ENCODE assay signal across 8 cellular contexts in the genomic region with DNA sequence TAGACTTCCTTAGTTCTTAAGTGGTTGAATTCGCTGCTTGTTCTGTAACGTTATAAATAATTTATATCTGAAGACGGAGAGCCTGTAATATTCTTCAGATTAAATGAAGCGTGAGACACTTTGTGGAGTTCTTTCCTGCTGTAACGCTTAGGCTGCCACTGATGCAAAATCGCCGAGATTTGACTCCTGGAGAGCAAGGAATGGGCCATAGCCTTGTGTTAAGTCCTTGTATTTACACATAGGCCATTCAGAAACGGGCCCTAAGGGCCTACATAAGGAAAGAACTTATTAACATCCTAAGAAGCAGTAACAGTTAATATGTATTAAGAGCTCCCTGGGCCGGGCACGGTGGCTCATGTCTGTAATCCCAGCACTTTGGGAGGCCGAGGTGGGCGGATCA. TPM values are rescaled to one million over a fixed set of nuclear protein-coding genes. Genes with fewer than 3 reads are reported as not detected.
DNase-seq lines count a peak whose midpoint lies in the region; ATAC-seq and TF ChIP-seq lines count a peak whose summit lies in the region.

No MANE protein-coding gene starts in this region.

- ATAC-seq in GM21619 (IDR thresholded peaks at IDR 0.05; ENCODE audit: unreplicated experiment) = no peak
- no peak for ATAC-seq in GM21723 (IDR thresholded peaks at IDR 0.05; ENCODE audit: unreplicated experiment)

- H3K9ac ChIP-seq in ES-I3 (ENCODE audit: low read depth, low read length) = peak overlapping the region; percentile 91

- DNase-seq in RWPE1 (ENCODE audit: low spot score) (no peak), fibroblast of mammary gland (ENCODE audit: low read depth) (no peak), renal cortical epithelial cell (ENCODE audit: low read depth) (peak; percentile 61), SK-N-DZ (ENCODE audit: low spot score) (no peak), hippocampal formation (lab: John Stamatoyannopoulos, UW) (no peak)

- no peaks in the 10 kb centered on the region; the same call in 1 of the 2 replicates for H3K36me3 ChIP-seq in ES-I3 (ENCODE audit: insufficient read depth, low read length)

- H3K27ac ChIP-seq in RWPE1 = peak overlapping the region; percentile 98; the same call in 1 of the 2 replicates

- H3K4me1 ChIP-seq in ES-I3 (ENCODE audit: insufficient read depth, low read length) = peaks cover 6% of the 10 kb centered on the region; the same call in 1 of the 2 replicates

- TF ChIP-seq CTCF in RWPE1 (conservative IDR thresholded peaks at IDR 0.05; ENCODE audit: low read depth) = no peak
- no peak for TF ChIP-seq CTCF in fibroblast of mammary gland (conservative IDR thresholded peaks at IDR 0.05; ENCODE audit: control insufficient read depth, insufficient read depth, low read depth, low read length)

- POLR2A ChIA-PET in RWPE1 (lab: Yijun Ruan, JAX; ENCODE audit: low non-redundant PET) = no interaction called here

- CTCF ChIA-PET in RWPE1 (lab: Yijun Ruan, JAX) = no interaction called here

- H3K4me3 ChIP-seq in fibroblast of mammary gland (ENCODE audit: control insufficient read depth, low read depth, low read length) = peak overlapping the region; percentile 94

- no peaks in the 10 kb centered on the region for H3K9me3 ChIP-seq in ES-I3 (ENCODE audit: control insufficient read depth, insufficient read depth, low read length)

RNA-seq across cellular contexts. Expression of gene EMC6, which starts 0.9 kb away (rescaled TPM):
- 15.3 and 18.8 TPM in 2 replicates for total RNA-seq in renal cortical epithelial cell
- 52.3 and 64.4 TPM in 2 replicates for polyA plus RNA-seq in SK-N-DZ (2014; cell fraction: cytosol; rRNA removed)
- polyA plus RNA-seq in SK-N-DZ (2014; cell fraction: nucleus; rRNA removed) = 29.8 and 34.7 TPM in 2 replicates

RNA-seq across cellular contexts. Expression of gene TAX1BP3, which starts 1.2 kb away (rescaled TPM):
- 389 and 414 TPM in 2 replicates for total RNA-seq in renal cortical epithelial cell
- 45.7 and 61.2 TPM in 2 replicates for polyA plus RNA-seq in SK-N-DZ (2014; cell fraction: cytosol; rRNA removed)
- polyA plus RNA-seq in SK-N-DZ (2014; cell fraction: nucleus; rRNA removed) = 27.5 and 33.3 TPM in 2 replicates

RNA-seq across cellular contexts. Expression of gene P2RX5, which starts 26.4 kb away (rescaled TPM):
- total RNA-seq in renal cortical epithelial cell = 2.9 and 19.3 TPM in 2 replicates
- polyA plus RNA-seq in SK-N-DZ (2014; cell fraction: cytosol; rRNA removed) = 7.1 and 12.2 TPM in 2 replicates
- polyA plus RNA-seq in SK-N-DZ (2014; cell fraction: nucleus; rRNA removed) = 14.6 and 15.2 TPM in 2 replicates

RNA-seq across cellular contexts. Expression of gene CTNS, which starts 33.0 kb away (rescaled TPM):
- total RNA-seq in renal cortical epithelial cell = 14.2 and 17.8 TPM in 2 replicates
- 38.1 and 38.3 TPM in 2 replicates for polyA plus RNA-seq in SK-N-DZ (2014; cell fraction: cytosol; rRNA removed)
- 61.2 and 68.7 TPM in 2 replicates for polyA plus RNA-seq in SK-N-DZ (2014; cell fraction: nucleus; rRNA removed)

RNA-seq across cellular contexts. Expression of gene SHPK, which starts 33.5 kb away (rescaled TPM):
- 13.8 and 21.2 TPM in 2 replicates for total RNA-seq in renal cortical epithelial cell
- polyA plus RNA-seq in SK-N-DZ (2014; cell fraction: cytosol; rRNA removed) = 29.7 and 32.4 TPM in 2 replicates
- polyA plus RNA-seq in SK-N-DZ (2014; cell fraction: nucleus; rRNA removed) = 15.1 and 17.5 TPM in 2 replicates
